ENCODE assay signal across 12 cellular contexts in genomic region chr20:58073945-58074920, GRCh38.
A peak's percentile ranks its signal among the peaks of the same experiment; 100 is the strongest.
DNase-seq lines count a peak whose midpoint lies in the region; ATAC-seq and TF ChIP-seq lines count a peak whose summit lies in the region.
"Had no signal": no experiment of that assay in that cellular context is flagged by ENCODE, and none has a peak within 500 bp of the region (broad histone marks: within the 10 kb centered on the region; RNA-seq: fewer than 3 reads in every experiment).

No MANE protein-coding gene starts in this region.

- H3K4me1 ChIP-seq in OCI-LY7 (ENCODE audit: insufficient read depth, low read length, poor library complexity, severe bottlenecking): no peaks in the 10 kb centered on the region
- H3K4me1 ChIP-seq: prostate gland had no signal

- H3K9me3 ChIP-seq in OCI-LY7 (ENCODE audit: low read length): no peaks in the 10 kb centered on the region
- H3K9me3 ChIP-seq: prostate gland, stomach had no signal

- CTCF ChIA-PET in OCI-LY7 (lab: Charles Lee; ENCODE audit: unreplicated experiment): no interaction called here

- peaks cover 46% of the 10 kb centered on the region for H3K27me3 Mint-ChIP-seq in activated T-cell treated with anti-CD3 and anti-CD28 coated beads, Interleukin-2, amount 50 U/mL, for 72 hours (ENCODE audit: low read depth)

- no peaks in the 10 kb centered on the region for H4K20me1 ChIP-seq in OCI-LY7 (ENCODE audit: insufficient read depth, low read length)

- H3K36me3 ChIP-seq in OCI-LY7 (ENCODE audit: insufficient read depth, low read length): no peaks in the 10 kb centered on the region
- H3K36me3 ChIP-seq: prostate gland, stomach had no signal

- TF ChIP-seq CTCF in OCI-LY7 (conservative IDR thresholded peaks at IDR 0.05; ENCODE audit: low read length): no peak

- ATAC-seq in activated T-cell treated with anti-CD3 and anti-CD28 coated beads, Interleukin-2, amount 50 U/mL, for 72 hours (replicated peaks in 1 of 2): no peak

- in situ Hi-C loops in KBM-7 (cut with MboI; ENCODE audit: low pct_unique_long_range_greater_than_20kb, low sequenced_read_pairs): no loop called here

- H3K9me3 Mint-ChIP-seq in activated T-cell treated with anti-CD3 and anti-CD28 coated beads, Interleukin-2, amount 50 U/mL, for 72 hours: no peaks in the 10 kb centered on the region
- H3K9me3 Mint-ChIP-seq: CD8-positive, alpha-beta memory T cell had no signal

- DNase-seq in AG20443 (ENCODE audit: low spot score) (peak; percentile 92), LHCN-M2 (ENCODE audit: low read depth) (peak; percentile 57), dermis blood vessel endothelial cell (peak; percentile 75), myocyte (ENCODE audit: low read depth) (peak; percentile 52), NCI-H1694 treated with DMSO at 0.1 percent for 48 hours (lab: John Stamatoyannopoulos, UW) (no peak), OCI-LY7 (ENCODE audit: low spot score) (no peak), KBM-7 (no peak)
- no peak for DNase-seq in activated T-cell treated with anti-CD3 and anti-CD28 coated beads, Interleukin-2, amount 50 U/mL, for 72 hours
- DNase-seq: CD8-positive, alpha-beta memory T cell; NCI-H1092; stomach had no signal

- H3K27ac ChIP-seq in OCI-LY7 (ENCODE audit: low read depth, low read length, poor library complexity, severe bottlenecking): no peak overlapping the region
- H3K27ac ChIP-seq: prostate gland had no signal

- no peak overlapping the region for H2AFZ ChIP-seq in OCI-LY7 (ENCODE audit: low read length)

- H3K4me1 Mint-ChIP-seq in activated T-cell treated with anti-CD3 and anti-CD28 coated beads, Interleukin-2, amount 50 U/mL, for 72 hours (ENCODE audit: low read depth): peaks cover 11% of the 10 kb centered on the region

- POLR2A ChIA-PET in OCI-LY7 (lab: Charles Lee): no interaction called here

- H3K79me2 ChIP-seq in OCI-LY7 (ENCODE audit: insufficient read depth, low read depth, low read length): no peaks in the 10 kb centered on the region

- no peak overlapping the region for H3K4me2 ChIP-seq in OCI-LY7 (ENCODE audit: low read length)

- H3K36me3 Mint-ChIP-seq in activated T-cell treated with anti-CD3 and anti-CD28 coated beads, Interleukin-2, amount 50 U/mL, for 72 hours (ENCODE audit: insufficient read depth in 2 of 2): peaks cover 0 to 1% of the 10 kb centered on the region in 2 donors
- H3K36me3 Mint-ChIP-seq: CD8-positive, alpha-beta memory T cell had no signal

- H3K27ac Mint-ChIP-seq in activated T-cell treated with anti-CD3 and anti-CD28 coated beads, Interleukin-2, amount 50 U/mL, for 72 hours: no peak overlapping the region

- BruUV-seq in OCI-LY7 (replicated peaks; lab: Mats Ljungman, UMichigan): no TSS peak

- intact Hi-C loops in OCI-LY7 (cut with micrococcal nuclease; ENCODE audit: unreplicated experiment): no loop called here

- no peak overlapping the region for H3K4me3 ChIP-seq in OCI-LY7 (ENCODE audit: low read depth, low read length, poor library complexity, severe bottlenecking)
- H3K4me3 ChIP-seq: prostate gland, stomach had no signal

- no peaks in the 10 kb centered on the region for H3K9me2 ChIP-seq in OCI-LY7 (ENCODE audit: insufficient read depth, low read length)

- no peak overlapping the region for H3K4me3 Mint-ChIP-seq in activated T-cell treated with anti-CD3 and anti-CD28 coated beads, Interleukin-2, amount 50 U/mL, for 72 hours
- H3K4me3 Mint-ChIP-seq: CD8-positive, alpha-beta memory T cell had no signal

Comparison
In these comparisons a context has a peak if more than half of its experiments do, and no peak if none do; other contexts are left out.
1. DNase-seq: peak in AG20443 (single experiment), LHCN-M2 (single experiment), dermis blood vessel endothelial cell (single experiment) and myocyte (single experiment); none in NCI-H1694 treated with DMSO at 0.1 percent for 48 hours (single experiment), OCI-LY7 (single experiment), KBM-7 (single experiment) and activated T-cell treated with anti-CD3 and anti-CD28 coated beads, Interleukin-2, amount 50 U/mL, for 72 hours (0 of 2).